In the genomic region with DNA sequence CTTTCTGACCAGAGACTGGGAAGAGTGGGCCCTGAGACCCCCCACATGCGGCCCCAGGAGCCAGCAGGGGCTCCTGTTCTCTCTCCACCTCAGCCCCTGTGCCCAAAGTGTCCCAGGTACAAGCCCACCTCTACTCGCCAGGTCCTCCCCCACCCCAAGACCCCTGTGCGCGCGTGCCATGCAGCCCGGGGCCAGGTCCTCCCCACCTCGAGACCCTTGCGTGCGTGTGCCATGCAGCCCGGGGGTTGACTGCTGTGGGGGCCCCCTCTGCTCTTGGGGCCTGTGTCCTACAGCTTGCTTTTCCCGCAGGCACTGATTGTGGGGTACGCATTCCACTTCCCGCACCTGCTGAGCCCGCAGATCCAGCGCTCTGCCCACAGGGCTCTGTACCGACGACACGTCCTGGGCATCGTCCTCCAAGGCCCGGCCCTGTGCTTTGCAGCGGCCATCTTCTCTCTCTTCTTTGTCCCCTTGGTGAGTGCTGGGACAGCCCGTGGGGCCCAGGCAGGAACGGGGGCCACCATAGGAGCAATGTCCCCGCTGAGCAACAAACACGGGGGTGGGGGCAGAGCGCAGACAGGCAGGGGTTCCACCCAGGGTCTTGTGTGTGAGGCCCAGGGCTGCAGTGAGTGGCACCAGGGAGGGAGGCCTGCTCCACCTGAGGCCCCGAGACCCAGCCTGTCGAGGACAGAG, we compare ENCODE assay signal across 33 cellular contexts. TPM values are rescaled to one million over a fixed set of nuclear protein-coding genes. Genes with fewer than 3 reads are reported as not detected.
A peak's percentile ranks its signal among the peaks of the same experiment; 100 is the strongest.
DNase-seq lines count a peak whose midpoint lies in the region; ATAC-seq and TF ChIP-seq lines count a peak whose summit lies in the region.
"Had no signal": no experiment of that assay in that cellular context is flagged by ENCODE, and none has a peak within 500 bp of the region (broad histone marks: within the 10 kb centered on the region; RNA-seq: fewer than 3 reads in every experiment).

No MANE protein-coding gene starts in this region.

- H3K4me1 Mint-ChIP-seq in chondrocyte (ENCODE audit: low read depth) (no peaks in the 10 kb centered on the region), osteocyte (ENCODE audit: unreplicated experiment) (no peaks in the 10 kb centered on the region)

- no peak overlapping the region for H2BK15ac ChIP-seq in neuronal stem cell (ENCODE audit: low read length)

- peak overlapping the region; percentile 41 for H2BK12ac ChIP-seq in neuronal stem cell (ENCODE audit: low read length)

- in situ Hi-C loops in ACHN (cut with HindIII; ENCODE audit: low pct_ligation_motif_present, low pct_unique_long_range_greater_than_20kb, low sequenced_read_pairs), result no loop called here

- H3K9ac ChIP-seq in neuronal stem cell (ENCODE audit: low read depth, low read length, poor library complexity), result no peak overlapping the region

- H3K14ac ChIP-seq in neuronal stem cell (ENCODE audit: low read length), result no peak overlapping the region

- H3K4me2 ChIP-seq in neuronal stem cell (ENCODE audit: insufficient read depth, low read length, poor library complexity, severe bottlenecking), result no peak overlapping the region
- H3K4me2 ChIP-seq: PC-9 had no signal

- DNase-seq in right cardiac atrium, result peak in 2 of 3 donors; percentile 46 to 53
- no peak for DNase-seq in left ventricle myocardium inferior
- peak; percentile 82 for DNase-seq in chondrocyte (ENCODE audit: low spot score)
- no peak for DNase-seq in neuronal stem cell (ENCODE audit: low spot score)
- no peak for DNase-seq in ACHN
- DNase-seq in osteocyte (ENCODE audit: extremely low spot score, unreplicated experiment), result no peak
- DNase-seq: activated CD4-positive, alpha-beta T cell treated with anti-CD3 and anti-CD28 coated beads for 1 hour; activated CD8-positive, alpha-beta memory T cell treated with anti-CD3 and anti-CD28 coated beads, Interleukin-2, amount 50 U/mL, for 48 hours; activated CD8-positive, alpha-beta T cell treated with anti-CD3 and anti-CD28 coated beads for 36 hours; central memory CD4-positive, alpha-beta T cell; DMS79; foreskin fibroblast; GDM1; HCEC 1CT; midbrain; MV-4-11; naive thymus-derived CD4-positive, alpha-beta T cell; NCI-H1436 treated with DMSO at 0.1 percent for 48 hours; NCI-H2081 treated with DMSO at 0.1 percent for 48 hours; NCI-H2227 treated with DMSO at 0.1 percent for 48 hours; NCI-H526; NK-92 treated with Interleukin-12 subunit alpha and Interleukin-12 subunit beta, amount 100 ng/mL, for 24 hours; occipital lobe; PC-9; small intestine; stomach had no signal

- H3K27me3 Mint-ChIP-seq in chondrocyte (ENCODE audit: low read depth) (no peaks in the 10 kb centered on the region), osteocyte (ENCODE audit: unreplicated experiment) (no peaks in the 10 kb centered on the region)
- H3K27me3 Mint-ChIP-seq: activated CD8-positive, alpha-beta T cell treated with anti-CD3 and anti-CD28 coated beads for 36 hours; dendritic cell treated with granulocyte-macrophage colony-stimulating factor and Interleukin-4, amounts not matched to agents 40 ng/mL and 50 ng/mL, for 4 days; naive thymus-derived CD4-positive, alpha-beta T cell had no signal

- H2AFZ ChIP-seq in neuronal stem cell (ENCODE audit: low read length), result no peak overlapping the region
- H2AFZ ChIP-seq: PC-9 had no signal

- H2BK5ac ChIP-seq in neuronal stem cell (ENCODE audit: low read length), result no peak overlapping the region

- no peaks in the 10 kb centered on the region for H3K9me3 ChIP-seq in right cardiac atrium (ENCODE audit: control insufficient read depth, low read length)
- no peaks in the 10 kb centered on the region for H3K9me3 ChIP-seq in left ventricle myocardium inferior (replicated peaks)
- no peaks in the 10 kb centered on the region for H3K9me3 ChIP-seq in neuronal stem cell (replicated peaks in 1 of 2; ENCODE audit: control insufficient read depth in 2 of 2, insufficient read depth in 1 of 2, low read depth in 1 of 2, low read length in 2 of 2)
- H3K9me3 ChIP-seq: Caco-2, stomach had no signal

- H3K4me1 ChIP-seq in right cardiac atrium (ENCODE audit: control insufficient read depth, insufficient read depth, low read length), result no peaks in the 10 kb centered on the region
- peaks cover 3% of the 10 kb centered on the region for H3K4me1 ChIP-seq in left ventricle myocardium inferior
- peaks cover 0 to 6% of the 10 kb centered on the region in 2 donors for H3K4me1 ChIP-seq in neuronal stem cell (ENCODE audit: control insufficient read depth in 2 of 2, insufficient read depth in 1 of 2, low read depth in 1 of 2, low read length in 2 of 2)
- H3K4me1 ChIP-seq: Caco-2, stomach had no signal

- WGBS in right cardiac atrium, result 95% methylated on average over 28 of the region's 28 CpGs
- WGBS in neuronal stem cell (ENCODE audit: extremely low coverage in 2 of 2, insufficient read length in 2 of 2, insufficient replicate concordance in 1 of 2), 2 donors, result no CpG with 5 or more reads among the region's 28 CpGs

- H3K9me3 Mint-ChIP-seq in chondrocyte (ENCODE audit: low read depth), result no peaks in the 10 kb centered on the region
- H3K9me3 Mint-ChIP-seq in osteocyte (ENCODE audit: unreplicated experiment), result no peaks in the 10 kb centered on the region
- H3K9me3 Mint-ChIP-seq: activated CD8-positive, alpha-beta T cell treated with anti-CD3 and anti-CD28 coated beads for 36 hours; activated T-helper 2 cell treated with anti-CD3 and anti-CD28 coated beads, Interferon-gamma antibody, Interleukin-2, Interleukin-4, amounts not matched to agents 10 μg/mL and 5 μg/mL and 100 μg/mL, durations not matched to agents 14 hours and 24 hours and 36 hours; dendritic cell treated with granulocyte-macrophage colony-stimulating factor and Interleukin-4, amounts not matched to agents 40 ng/mL and 50 ng/mL, for 4 days had no signal

- H3K27me3 ChIP-seq in right cardiac atrium (ENCODE audit: control insufficient read depth, insufficient read depth) (no peaks in the 10 kb centered on the region), left ventricle myocardium inferior (ENCODE audit: low read depth) (no peaks in the 10 kb centered on the region), neuronal stem cell (ENCODE audit: control insufficient read depth in 3 of 3, insufficient read depth in 3 of 3, low read depth in 1 of 3, low read length in 3 of 3) (no peaks in the 10 kb centered on the region)
- H3K27me3 ChIP-seq: stomach had no signal

- intact Hi-C loops in right cardiac atrium (cut with DNase I), result no loop called here
- intact Hi-C loops in left ventricle myocardium inferior (cut with micrococcal nuclease), result no loop called here

- H3K18ac ChIP-seq in neuronal stem cell (ENCODE audit: low read length), result peak overlapping the region; percentile 8

- H3K4ac ChIP-seq in neuronal stem cell (ENCODE audit: low read length), result no peak overlapping the region

- H3K27ac Mint-ChIP-seq in chondrocyte (ENCODE audit: unreplicated experiment) (no peak overlapping the region), osteocyte (ENCODE audit: unreplicated experiment) (no peak overlapping the region)
- H3K27ac Mint-ChIP-seq: activated CD8-positive, alpha-beta T cell treated with anti-CD3 and anti-CD28 coated beads for 36 hours; activated T-helper 2 cell treated with anti-CD3 and anti-CD28 coated beads, Interferon-gamma antibody, Interleukin-2, Interleukin-4, amounts not matched to agents 10 μg/mL and 5 μg/mL and 100 μg/mL, durations not matched to agents 14 hours and 24 hours and 36 hours; dendritic cell treated with granulocyte-macrophage colony-stimulating factor and Interleukin-4, amounts not matched to agents 40 ng/mL and 50 ng/mL, for 4 days had no signal

- ATAC-seq in right cardiac atrium (no peak), HG03280 (IDR thresholded peaks at IDR 0.05; ENCODE audit: unreplicated experiment) (no peak)
- ATAC-seq: activated CD8-positive, alpha-beta T cell treated with anti-CD3 and anti-CD28 coated beads for 36 hours; esophagus mucosa; naive thymus-derived CD4-positive, alpha-beta T cell had no signal

- H3K79me1 ChIP-seq in neuronal stem cell (ENCODE audit: low read depth, low read length), result peaks cover 2% of the 10 kb centered on the region

- no peak overlapping the region for H4K8ac ChIP-seq in neuronal stem cell (ENCODE audit: low read depth, low read length)

- H3K36me3 Mint-ChIP-seq in chondrocyte (ENCODE audit: low read depth) (peaks cover 9% of the 10 kb centered on the region), osteocyte (ENCODE audit: unreplicated experiment) (peaks cover 8% of the 10 kb centered on the region)

- TF ChIP-seq CTCF in left ventricle myocardium inferior (IDR thresholded peaks at IDR 0.05; ENCODE audit: borderline replicate concordance) (no peak), chondrocyte (IDR thresholded peaks at IDR 0.05) (no peak), osteocyte (IDR thresholded peaks at IDR 0.05) (no peak)

- H3K27ac ChIP-seq in right cardiac atrium (ENCODE audit: low read length) (no peak overlapping the region), left ventricle myocardium inferior (replicated peaks) (no peak overlapping the region), neuronal stem cell (replicated peaks; ENCODE audit: low read length) (no peak overlapping the region)
- H3K27ac ChIP-seq: C4-2B, PC-9, stomach had no signal

- H3K4me3 ChIP-seq in right cardiac atrium (ENCODE audit: low read length) (no peak overlapping the region), left ventricle myocardium inferior (no peak overlapping the region), neuronal stem cell (ENCODE audit: low read length in 2 of 2) (no peak overlapping the region)
- H3K4me3 ChIP-seq: PC-9, stomach had no signal

- H3K36me3 ChIP-seq in left ventricle myocardium inferior (peaks cover 40% of the 10 kb centered on the region), neuronal stem cell (replicated peaks in 1 of 2; ENCODE audit: control insufficient read depth in 2 of 2, insufficient read depth in 2 of 2, low read length in 2 of 2) (no peaks in the 10 kb centered on the region)

- H3K4me3 Mint-ChIP-seq in chondrocyte (ENCODE audit: unreplicated experiment), result no peak overlapping the region
- no peak overlapping the region for H3K4me3 Mint-ChIP-seq in osteocyte (ENCODE audit: unreplicated experiment)
- H3K4me3 Mint-ChIP-seq: activated CD8-positive, alpha-beta T cell treated with anti-CD3 and anti-CD28 coated beads for 36 hours; dendritic cell treated with granulocyte-macrophage colony-stimulating factor and Interleukin-4, amounts not matched to agents 40 ng/mL and 50 ng/mL, for 4 days; naive thymus-derived CD4-positive, alpha-beta T cell had no signal

- no peak overlapping the region for H4K91ac ChIP-seq in neuronal stem cell (ENCODE audit: low read depth, low read length, poor library complexity)

- H3K23ac ChIP-seq in neuronal stem cell (ENCODE audit: low read depth, low read length, poor library complexity), result peak overlapping the region; percentile 73

- peak overlapping the region; percentile 28 for H2AK5ac ChIP-seq in neuronal stem cell (ENCODE audit: low read depth, low read length)

- H2BK120ac ChIP-seq in neuronal stem cell (ENCODE audit: low read depth, low read length), result no peak overlapping the region

RNA-seq across cellular contexts. Expression of gene DGKQ, which starts 20.3 kb away (rescaled TPM):
- total RNA-seq in right cardiac atrium, result 1 to 10 TPM; 4.5 to 4.9 (median 4.6) TPM
- 3.6 TPM for polyA plus RNA-seq in right cardiac atrium
- 3.5 TPM for total RNA-seq in left ventricle myocardium inferior
- 15.4 to 18.6 TPM (median 17.2 TPM) in 3 replicates for total RNA-seq in chondrocyte
- polyA plus RNA-seq in neuronal stem cell (2013, experiment 1 of 2), result 5.4 TPM
- polyA plus RNA-seq in neuronal stem cell (2013, experiment 2 of 2), result 5.2 TPM
- 17.9 and 18.5 TPM in 2 replicates for total RNA-seq in osteocyte

RNA-seq across cellular contexts. Expression of gene TMEM175, which starts 20.8 kb away (rescaled TPM):
- total RNA-seq in right cardiac atrium, result 10 to 100 TPM; 20.9 to 26.0 (median 23.0) TPM
- 31.1 TPM for polyA plus RNA-seq in right cardiac atrium
- total RNA-seq in left ventricle myocardium inferior, result 20.3 TPM
- 25.5 to 47.5 TPM (median 26.1 TPM) in 3 replicates for total RNA-seq in chondrocyte
- polyA plus RNA-seq in neuronal stem cell (2013, experiment 1 of 2), result 8.0 TPM
- polyA plus RNA-seq in neuronal stem cell (2013, experiment 2 of 2), result 7.7 TPM
- total RNA-seq in osteocyte, result 37.2 and 39.7 TPM in 2 replicates

RNA-seq across cellular contexts. Expression of gene GAK, which starts 20.9 kb away (rescaled TPM):
- total RNA-seq in right cardiac atrium, result 10 to 100 TPM; 35.5 to 40.2 (median 37.6) TPM
- 45.6 TPM for polyA plus RNA-seq in right cardiac atrium
- total RNA-seq in left ventricle myocardium inferior, result 25.1 TPM
- 61.4 to 85.7 TPM (median 69.2 TPM) in 3 replicates for total RNA-seq in chondrocyte
- 35.3 TPM for polyA plus RNA-seq in neuronal stem cell (2013, experiment 1 of 2)
- polyA plus RNA-seq in neuronal stem cell (2013, experiment 2 of 2), result 34.3 TPM
- total RNA-seq in osteocyte, result 76.7 and 93.8 TPM in 2 replicates

RNA-seq across cellular contexts. Expression of gene IDUA, which starts 33.8 kb away (rescaled TPM):
- total RNA-seq in right cardiac atrium (10 to 100 TPM; 14.7 to 17.4 (median 17.1) TPM), left ventricle myocardium inferior (9.0 TPM), chondrocyte (42.6 to 53.0 TPM (median 46.0 TPM) in 3 replicates), osteocyte (58.0 and 67.8 TPM in 2 replicates)
- polyA plus RNA-seq in right cardiac atrium, result 8.5 TPM
- 6.9 TPM for polyA plus RNA-seq in neuronal stem cell (2013, experiment 1 of 2)
- 5.7 TPM for polyA plus RNA-seq in neuronal stem cell (2013, experiment 2 of 2)

RNA-seq across cellular contexts. Expression of gene SLC26A1, which starts 40.2 kb away (rescaled TPM):
- under 1 TPM in 2 of 4 donors, not detected in 2; 0.36 to 0.37 TPM for total RNA-seq in right cardiac atrium
- polyA plus RNA-seq in right cardiac atrium, result 0.34 TPM
- total RNA-seq in left ventricle myocardium inferior, result not detected
- total RNA-seq in chondrocyte, result 0.72 to 1.6 TPM (median 0.75 TPM) in 3 replicates
- 0.13 TPM for polyA plus RNA-seq in neuronal stem cell (2013, experiment 1 of 2)
- 0.15 TPM for polyA plus RNA-seq in neuronal stem cell (2013, experiment 2 of 2)
- 0.78 and 0.83 TPM in 2 replicates for total RNA-seq in osteocyte
- total RNA-seq: esophagus mucosa, LHCN-M2 had no signal

Comparison
In these comparisons a context has a peak if more than half of its experiments do, and no peak if none do; other contexts are left out.
1. DNase-seq: peak in right cardiac atrium (2 of 3) and chondrocyte (single experiment); none in left ventricle myocardium inferior (single experiment), neuronal stem cell (single experiment), ACHN (single experiment) and osteocyte (single experiment).